In the genomic region with DNA sequence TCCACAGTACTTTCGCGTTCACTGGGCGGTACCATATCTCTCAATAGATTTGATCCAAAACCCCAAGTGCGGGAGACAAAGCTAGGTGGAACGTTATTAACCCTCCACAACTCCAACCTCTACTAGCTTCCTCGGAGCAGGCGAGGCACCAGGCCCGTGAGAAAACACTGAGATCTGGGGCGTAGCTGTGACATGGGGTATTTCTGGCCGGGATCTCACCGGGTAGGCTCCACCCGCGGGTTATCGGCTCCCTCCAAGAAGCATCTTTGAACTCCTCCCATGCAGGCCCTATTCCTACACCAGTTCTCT, we compare ENCODE assay signal across 8 cellular contexts. TPM values are rescaled to one million over a fixed set of nuclear protein-coding genes. Genes with fewer than 3 reads are reported as not detected.
DNase-seq lines count a peak whose midpoint lies in the region; ATAC-seq and TF ChIP-seq lines count a peak whose summit lies in the region.

No MANE protein-coding gene starts in this region.

- TF ChIP-seq CTCF in GM13977 (IDR thresholded peaks at IDR 0.05; ENCODE audit: extremely low read depth, insufficient read depth, missing control alignments) (no peak), cardiac fibroblast (IDR thresholded peaks at IDR 0.05; ENCODE audit: low read depth, low read length) (no peak), lung (IDR thresholded peaks at IDR 0.05; ENCODE audit: control extremely low read depth, extremely low read depth) (no peak)

- ATAC-seq in GM21576 (IDR thresholded peaks at IDR 0.05; ENCODE audit: unreplicated experiment) = peak; percentile 51
- ATAC-seq in lung (ENCODE audit: insufficient read depth, low FRiP score) = peak; percentile 71

- H3K27me3 ChIP-seq in HUES64 (ENCODE audit: insufficient read depth, low read length) (peaks cover 37% of the 10 kb centered on the region; the same call in 1 of the 2 replicates), lung (ENCODE audit: control insufficient read depth, insufficient read depth) (no peaks in the 10 kb centered on the region)

- peak overlapping the region; percentile 50 for H3K9ac ChIP-seq in HUES64 (ENCODE audit: low read depth, low read length)

- H3K27ac ChIP-seq in HUES64 (ENCODE audit: low read depth, low read length) (no peak overlapping the region), lung (ENCODE audit: low read depth in 1 of 2, low read length in 1 of 2) (peak overlapping the region; percentile 62 to 99), urinary bladder (ENCODE audit: low read depth) (no peak overlapping the region)

- in situ Hi-C loops in GM13977 (cut with MboI; ENCODE audit: low pct_unique_long_range_greater_than_20kb, low sequenced_read_pairs, unreplicated experiment) = loop anchor here (25.0 kb wide), 1 partner anchor 524 kb away; no protein-coding TSS in a partner anchor

- H3K4me1 ChIP-seq in HUES64 (ENCODE audit: insufficient read depth, low read length) (no peaks in the 10 kb centered on the region), lung (ENCODE audit: control insufficient read depth in 2 of 2, insufficient read depth in 2 of 2, low read length in 2 of 2) (peaks cover 0 to 6% of the 10 kb centered on the region in 2 donors), urinary bladder (ENCODE audit: insufficient read depth) (no peaks in the 10 kb centered on the region)

- DNase-seq in GM13977 (ENCODE audit: low spot score) = peak; percentile 72
- no peak for DNase-seq in cardiac fibroblast (ENCODE audit: low read depth in 2 of 2)
- no peak for DNase-seq in lung (ENCODE audit: low spot score)
- DNase-seq in inferior parietal cortex (ENCODE audit: extremely low spot score) = no peak
- DNase-seq in NCI-H2029 (lab: John Stamatoyannopoulos, UW) = no peak

- H3K9me3 ChIP-seq in HUES64 (ENCODE audit: insufficient read depth, low read depth, low read length) = no peaks in the 10 kb centered on the region
- no peaks in the 10 kb centered on the region for H3K9me3 ChIP-seq in lung (ENCODE audit: control insufficient read depth in 2 of 2, insufficient read depth in 1 of 2, low read length in 1 of 2)

- peaks cover 5% of the 10 kb centered on the region; the same call in 1 of the 2 replicates for H3K36me3 ChIP-seq in HUES64 (ENCODE audit: insufficient read depth, low read length)
- no peaks in the 10 kb centered on the region for H3K36me3 ChIP-seq in lung (ENCODE audit: control insufficient read depth in 2 of 2, insufficient read depth in 2 of 2, low read length in 2 of 2)
- H3K36me3 ChIP-seq in urinary bladder (ENCODE audit: insufficient read depth) = no peaks in the 10 kb centered on the region

- H3K4me3 ChIP-seq in HUES64 (ENCODE audit: low read length) (peak overlapping the region; percentile 79), cardiac fibroblast (replicated peaks in 1 of 2; ENCODE audit: low read depth in 2 of 2, low read length in 2 of 2) (peak overlapping the region; percentile 91 to 98), lung (peak overlapping the region; percentile 100), urinary bladder (ENCODE audit: low read depth, low read length) (peak overlapping the region; percentile 96)

- WGBS in HUES64 = 1% methylated on average over 14 of the region's 14 CpGs
- 0 to 1% methylated on average over 14 of the region's 14 CpGs for WGBS in lung, 2 donors
- WGBS in urinary bladder = under 1% methylated on average over 14 of the region's 14 CpGs

RNA-seq across cellular contexts. Expression of a gene that starts 0.3 kb away (rescaled TPM):
- 18.1 TPM for polyA plus RNA-seq in HUES64 (2013, experiment 1 of 2)
- 19.1 TPM for polyA plus RNA-seq in HUES64 (2013, experiment 2 of 2)
- total RNA-seq in lung (10 to 100 TPM; 44.4 to 61.5 TPM), urinary bladder (114 TPM)
- polyA plus RNA-seq in lung (10 to 100 TPM; 14.6 to 21.0 TPM), urinary bladder (29.6 TPM)

RNA-seq across cellular contexts. Expression of a gene that starts 12.0 kb away (rescaled TPM):
- polyA plus RNA-seq in HUES64 (2013, experiment 1 of 2) = 0.45 TPM
- polyA plus RNA-seq in HUES64 (2013, experiment 2 of 2) = 1.5 TPM
- total RNA-seq in lung (10 to 100 TPM; 13.5 to 28.3 TPM), urinary bladder (7.0 TPM)
- polyA plus RNA-seq in lung (1 to 10 TPM; 3.4 to 5.0 TPM), urinary bladder (1.5 TPM)

Comparison
In these comparisons a context has a peak if more than half of its experiments do, and no peak if none do; other contexts are left out.
1. H3K27ac ChIP-seq: peak in lung (2 of 2); none in HUES64 (single experiment) and urinary bladder (single experiment).
2. Peak in every context shown above with its lines, with median percentiles within 50 percentile points of each other: H3K4me3 ChIP-seq.